ENCODE assay signal across 8 cellular contexts in the genomic region with DNA sequence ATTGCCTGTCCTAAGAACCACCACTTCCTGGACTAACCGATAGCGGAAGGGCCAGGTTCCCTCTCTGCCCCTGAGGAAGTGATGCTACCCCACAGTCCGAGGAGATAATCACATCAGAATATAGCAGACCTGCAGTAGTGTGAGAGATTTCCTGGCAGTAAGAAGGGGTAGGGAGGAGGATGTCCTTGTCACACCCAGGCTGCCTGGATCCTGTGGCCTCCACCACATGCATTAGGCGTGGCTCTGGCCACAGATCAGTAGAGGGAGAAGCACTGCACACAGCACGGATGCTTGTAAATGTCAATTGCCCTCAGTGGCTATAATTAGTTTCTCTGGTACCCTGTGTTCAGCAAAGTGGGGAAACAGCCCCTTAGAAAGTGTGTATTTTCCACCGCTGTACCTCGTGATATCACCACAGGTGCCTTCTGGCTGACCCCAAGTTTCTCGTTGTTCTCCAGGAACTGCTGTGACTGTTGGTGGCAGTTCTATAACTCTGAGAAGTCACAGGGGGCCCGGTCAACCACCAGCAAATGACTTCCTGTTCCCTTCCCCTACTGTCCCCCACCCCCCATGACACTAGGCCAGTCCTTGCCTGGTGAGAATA.
DNase-seq lines count a peak whose midpoint lies in the region; ATAC-seq and TF ChIP-seq lines count a peak whose summit lies in the region.

No MANE protein-coding gene starts in this region.

- H3K36me3 Mint-ChIP-seq in CD4-positive, alpha-beta T cell (ENCODE audit: low read depth): no peaks in the 10 kb centered on the region

- ATAC-seq in CD4-positive, alpha-beta T cell (ENCODE audit: poor library complexity): no peak
- peak; percentile 80 for ATAC-seq in GM19351 (IDR thresholded peaks at IDR 0.05; ENCODE audit: unreplicated experiment)
- peak; percentile 78 for ATAC-seq in HG03280 (IDR thresholded peaks at IDR 0.05; ENCODE audit: unreplicated experiment)

- no peak for TF ChIP-seq POLR2A in testis (IDR thresholded peaks at IDR 0.05)

- no peaks in the 10 kb centered on the region for H3K9me3 ChIP-seq in CD4-positive, alpha-beta T cell (ENCODE audit: control insufficient read depth, low read length)
- no peaks in the 10 kb centered on the region for H3K9me3 ChIP-seq in testis

- no peak overlapping the region for H3K4me3 Mint-ChIP-seq in CD4-positive, alpha-beta T cell

- POLR2A ChIA-PET in CD4-positive, alpha-beta T cell (lab: Charles Lee): interaction anchor here (1.1 to 1.2 kb wide), 2 partner anchors 11 to 21 kb away, joined by 3 read pairs; no protein-coding TSS in a partner anchor

- TF ChIP-seq CTCF in CD4-positive, alpha-beta T cell (IDR thresholded peaks at IDR 0.05): no peak
- TF ChIP-seq CTCF in testis (IDR thresholded peaks at IDR 0.05): no peak

- H3K27ac Mint-ChIP-seq in CD4-positive, alpha-beta T cell: peak overlapping the region; percentile 42

- DNase-seq in CD4-positive, alpha-beta T cell: no peak
- peak; percentile 72 for DNase-seq in activated CD8-positive, alpha-beta memory T cell treated with anti-CD3 and anti-CD28 coated beads, Interleukin-2, amount 50 U/mL, for 48 hours
- DNase-seq in stimulated activated CD8-positive, alpha-beta memory T cell treated with anti-CD3 and anti-CD28 coated beads, Interleukin-7, amount 100 ng/mL, for 48 hours (ENCODE audit: extremely low read depth in 1 of 2, low read depth in 1 of 2): peak; percentile 52 to 76
- DNase-seq in DMS79 treated with DMSO at 0.1 percent for 48 hours (lab: John Stamatoyannopoulos, UW): no peak
- no peak for DNase-seq in testis
- no peak for DNase-seq in HT-29 (ENCODE audit: low spot score)

- peaks cover 8% of the 10 kb centered on the region for H3K4me1 ChIP-seq in testis

- no peak overlapping the region for H3K4me3 ChIP-seq in testis

- peaks cover 66% of the 10 kb centered on the region for H3K4me1 Mint-ChIP-seq in CD4-positive, alpha-beta T cell (ENCODE audit: low read depth)

- no peak overlapping the region for H3K27ac ChIP-seq in CD4-positive, alpha-beta T cell (ENCODE audit: low read depth, low read length)
- H3K27ac ChIP-seq in testis: no peak overlapping the region

- no peaks in the 10 kb centered on the region for H3K27me3 ChIP-seq in CD4-positive, alpha-beta T cell (ENCODE audit: control insufficient read depth, insufficient read depth, low read length)
- no peaks in the 10 kb centered on the region for H3K27me3 ChIP-seq in testis

- no peaks in the 10 kb centered on the region for H3K27me3 Mint-ChIP-seq in CD4-positive, alpha-beta T cell

- no peaks in the 10 kb centered on the region for H3K9me3 Mint-ChIP-seq in CD4-positive, alpha-beta T cell

- no peaks in the 10 kb centered on the region for H3K36me3 ChIP-seq in testis (ENCODE audit: low read depth, missing control alignments)

- 74 to 79% methylated on average over 9 of the region's 9 CpGs for WGBS in testis, 2 donors

- intact Hi-C loops in CD4-positive, alpha-beta T cell (cut with DNase I, micrococcal nuclease): loop anchor here in 1 of 2 experiments (5.0 kb wide), 1 partner anchor 35 kb away; no protein-coding TSS in a partner anchor
- intact Hi-C loops in testis (cut with DNase I; ENCODE audit: low total_unique reads): no loop called here

- CTCF ChIA-PET in CD4-positive, alpha-beta T cell (lab: Charles Lee): no interaction called here

Comparison
In these comparisons a context has a peak if more than half of its experiments do, and no peak if none do; other contexts are left out.
1. DNase-seq: peak in activated CD8-positive, alpha-beta memory T cell treated with anti-CD3 and anti-CD28 coated beads, Interleukin-2, amount 50 U/mL, for 48 hours (single experiment) and stimulated activated CD8-positive, alpha-beta memory T cell treated with anti-CD3 and anti-CD28 coated beads, Interleukin-7, amount 100 ng/mL, for 48 hours (2 of 2); none in CD4-positive, alpha-beta T cell (0 of 10), DMS79 treated with DMSO at 0.1 percent for 48 hours (single experiment), testis (single experiment) and HT-29 (single experiment).